In the genomic region with DNA sequence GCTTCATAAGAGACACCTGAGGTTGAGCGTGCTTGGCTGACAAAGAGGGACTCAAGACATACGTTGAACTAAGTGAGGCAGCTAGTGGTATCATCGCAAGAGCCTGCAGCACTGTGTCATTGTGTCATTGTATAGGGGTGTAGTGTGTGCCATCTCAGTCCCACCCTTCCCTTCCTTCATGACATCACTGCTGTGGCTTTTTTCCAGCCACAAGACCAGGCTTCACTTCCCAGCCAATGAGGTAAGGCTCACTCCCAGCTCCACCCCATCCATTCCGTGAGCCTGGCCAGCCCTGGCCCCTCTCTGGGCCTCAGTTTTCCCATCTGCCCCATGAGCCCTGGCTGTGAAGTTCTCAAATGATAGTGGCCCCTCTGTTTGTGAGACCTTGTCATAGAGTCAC, we compare ENCODE assay signal across 1 cellular context.
TF ChIP-seq lines count a peak whose summit lies in the region.

No MANE protein-coding gene starts in this region.

TF ChIP-seq in K562, 482 proteins besides CTCF, POLR2A, EP300 and RAD21 (continued from another document):
- TF ChIP-seq, protein P1, sequence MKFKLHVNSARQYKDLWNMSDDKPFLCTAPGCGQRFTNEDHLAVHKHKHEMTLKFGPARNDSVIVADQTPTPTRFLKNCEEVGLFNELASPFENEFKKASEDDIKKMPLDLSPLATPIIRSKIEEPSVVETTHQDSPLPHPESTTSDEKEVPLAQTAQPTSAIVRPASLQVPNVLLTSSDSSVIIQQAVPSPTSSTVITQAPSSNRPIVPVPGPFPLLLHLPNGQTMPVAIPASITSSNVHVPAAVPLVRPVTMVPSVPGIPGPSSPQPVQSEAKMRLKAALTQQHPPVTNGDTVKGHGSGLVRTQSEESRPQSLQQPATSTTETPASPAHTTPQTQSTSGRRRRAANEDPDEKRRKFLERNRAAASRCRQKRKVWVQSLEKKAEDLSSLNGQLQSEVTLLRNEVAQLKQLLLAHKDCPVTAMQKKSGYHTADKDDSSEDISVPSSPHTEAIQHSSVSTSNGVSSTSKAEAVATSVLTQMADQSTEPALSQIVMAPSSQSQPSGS (CRISPR knock-in tag; IDR thresholded peaks at IDR 0.05) = no peak
- TF ChIP-seq CHD2 (IDR thresholded peaks at IDR 0.05; ENCODE audit: low read depth, low read length) = no peak
- TF ChIP-seq ZNF586 (CRISPR knock-in tag; conservative IDR thresholded peaks at IDR 0.05) = no peak
- no peak for TF ChIP-seq ZNF217 (CRISPR knock-in tag; IDR thresholded peaks at IDR 0.05)
- TF ChIP-seq, protein P2, sequence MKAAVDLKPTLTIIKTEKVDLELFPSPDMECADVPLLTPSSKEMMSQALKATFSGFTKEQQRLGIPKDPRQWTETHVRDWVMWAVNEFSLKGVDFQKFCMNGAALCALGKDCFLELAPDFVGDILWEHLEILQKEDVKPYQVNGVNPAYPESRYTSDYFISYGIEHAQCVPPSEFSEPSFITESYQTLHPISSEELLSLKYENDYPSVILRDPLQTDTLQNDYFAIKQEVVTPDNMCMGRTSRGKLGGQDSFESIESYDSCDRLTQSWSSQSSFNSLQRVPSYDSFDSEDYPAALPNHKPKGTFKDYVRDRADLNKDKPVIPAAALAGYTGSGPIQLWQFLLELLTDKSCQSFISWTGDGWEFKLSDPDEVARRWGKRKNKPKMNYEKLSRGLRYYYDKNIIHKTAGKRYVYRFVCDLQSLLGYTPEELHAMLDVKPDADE (conservative IDR thresholded peaks at IDR 0.05; ENCODE audit: control insufficient read depth, low read depth, low read length) = no peak
- TF ChIP-seq, protein P3, sequence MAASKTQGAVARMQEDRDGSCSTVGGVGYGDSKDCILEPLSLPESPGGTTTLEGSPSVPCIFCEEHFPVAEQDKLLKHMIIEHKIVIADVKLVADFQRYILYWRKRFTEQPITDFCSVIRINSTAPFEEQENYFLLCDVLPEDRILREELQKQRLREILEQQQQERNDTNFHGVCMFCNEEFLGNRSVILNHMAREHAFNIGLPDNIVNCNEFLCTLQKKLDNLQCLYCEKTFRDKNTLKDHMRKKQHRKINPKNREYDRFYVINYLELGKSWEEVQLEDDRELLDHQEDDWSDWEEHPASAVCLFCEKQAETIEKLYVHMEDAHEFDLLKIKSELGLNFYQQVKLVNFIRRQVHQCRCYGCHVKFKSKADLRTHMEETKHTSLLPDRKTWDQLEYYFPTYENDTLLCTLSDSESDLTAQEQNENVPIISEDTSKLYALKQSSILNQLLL (CRISPR knock-in tag; IDR thresholded peaks at IDR 0.05; ENCODE audit: borderline replicate concordance) = no peak
- no peak for TF ChIP-seq CREB1 (IDR thresholded peaks at IDR 0.05)
- TF ChIP-seq CREB1 (CRISPR knock-in tag; IDR thresholded peaks at IDR 0.05) = no peak
- TF ChIP-seq, protein P4, sequence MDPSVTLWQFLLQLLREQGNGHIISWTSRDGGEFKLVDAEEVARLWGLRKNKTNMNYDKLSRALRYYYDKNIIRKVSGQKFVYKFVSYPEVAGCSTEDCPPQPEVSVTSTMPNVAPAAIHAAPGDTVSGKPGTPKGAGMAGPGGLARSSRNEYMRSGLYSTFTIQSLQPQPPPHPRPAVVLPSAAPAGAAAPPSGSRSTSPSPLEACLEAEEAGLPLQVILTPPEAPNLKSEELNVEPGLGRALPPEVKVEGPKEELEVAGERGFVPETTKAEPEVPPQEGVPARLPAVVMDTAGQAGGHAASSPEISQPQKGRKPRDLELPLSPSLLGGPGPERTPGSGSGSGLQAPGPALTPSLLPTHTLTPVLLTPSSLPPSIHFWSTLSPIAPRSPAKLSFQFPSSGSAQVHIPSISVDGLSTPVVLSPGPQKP (CRISPR knock-in tag; IDR thresholded peaks at IDR 0.05) = no peak
- TF ChIP-seq XRCC4 (IDR thresholded peaks at IDR 0.05; ENCODE audit: extremely low read depth, insufficient read depth, insufficient read length) = no peak
- TF ChIP-seq MTF1 (CRISPR knock-in tag; IDR thresholded peaks at IDR 0.05; ENCODE audit: borderline replicate concordance) = no peak
